Comparison of ENCODE assay signal across 8 cellular contexts in the genomic region with DNA sequence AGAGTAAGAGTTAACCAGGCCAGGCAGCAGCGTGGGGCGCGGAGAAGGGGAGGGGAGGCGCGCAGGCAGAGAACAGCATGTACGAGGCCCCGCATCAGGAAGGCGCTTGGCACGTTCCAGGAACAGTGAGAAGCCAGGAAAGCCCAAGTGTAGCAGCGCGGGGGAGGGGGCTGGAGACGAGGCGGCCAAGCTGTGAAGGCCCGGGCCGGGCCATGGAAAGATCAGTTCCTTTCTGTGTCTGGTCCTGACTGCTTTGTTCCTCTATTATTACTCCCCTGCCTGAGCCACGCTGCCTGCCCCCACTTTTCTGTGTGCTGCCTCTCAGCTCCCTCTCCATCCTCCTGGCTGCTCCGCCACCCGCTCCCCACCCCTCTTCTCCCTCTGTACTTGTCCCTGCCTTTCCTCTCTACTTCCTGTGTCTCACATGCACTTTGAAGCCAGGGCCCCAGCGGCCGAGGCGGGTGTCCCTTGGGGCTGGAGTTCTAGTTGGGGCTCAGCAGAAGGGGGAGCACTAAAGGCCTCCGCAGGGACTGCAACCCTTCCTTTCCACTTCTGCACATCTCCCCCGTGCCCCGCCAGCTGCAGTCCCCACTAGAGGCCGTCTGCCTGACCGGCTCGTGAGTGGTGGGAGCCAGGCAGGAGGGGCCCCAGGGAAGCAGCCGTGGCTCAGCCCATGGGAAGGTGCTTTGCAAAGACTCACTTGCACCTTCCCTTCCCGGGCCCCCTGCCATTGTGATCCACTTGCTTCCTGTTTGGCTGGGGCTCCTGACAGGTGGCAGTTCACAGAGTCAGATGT.
A peak's percentile ranks its signal among the peaks of the same experiment; 100 is the strongest.
DNase-seq lines count a peak whose midpoint lies in the region; ATAC-seq lines count a peak whose summit lies in the region.

No MANE protein-coding gene starts in this region.

- no peak overlapping the region for H3K27ac ChIP-seq in Karpas-422 (ENCODE audit: low read length)

- H3K27ac Mint-ChIP-seq in stimulated activated effector memory CD8-positive, alpha-beta T cell treated with anti-CD3 and anti-CD28 coated beads, Interleukin-12 subunit alpha, Interleukin-12 subunit beta, amount 100 ng/mL, for 72 hours, result peak overlapping the region; percentile 77

- no peaks in the 10 kb centered on the region for H3K36me3 ChIP-seq in Karpas-422 (ENCODE audit: insufficient read depth, low read length)

- no peaks in the 10 kb centered on the region for H3K79me2 ChIP-seq in Karpas-422 (ENCODE audit: low read length)

- H3K9ac ChIP-seq in Karpas-422 (ENCODE audit: low read length), result 0 out of 2 replicates have a peak overlapping the region, but pooled peaks have one; percentile 16

- H4K20me1 ChIP-seq in Karpas-422 (ENCODE audit: insufficient read depth, low read depth, low read length), result no peaks in the 10 kb centered on the region

- no peak overlapping the region for H3K4me2 ChIP-seq in Karpas-422 (ENCODE audit: low read depth, low read length, poor library complexity, severe bottlenecking)

- no peaks in the 10 kb centered on the region for H3K36me3 Mint-ChIP-seq in stimulated activated effector memory CD8-positive, alpha-beta T cell treated with anti-CD3 and anti-CD28 coated beads, Interleukin-12 subunit alpha, Interleukin-12 subunit beta, amount 100 ng/mL, for 72 hours

- DNase-seq in Karpas-422 (peak; percentile 46), cerebellar nuclear complex (lab: John Stamatoyannopoulos, UW) (peak; percentile 25 to 44), iris pigment epithelial cell (ENCODE audit: low read depth) (peak; percentile 78), NCI-H187 (lab: John Stamatoyannopoulos, UW) (no peak)
- DNase-seq in stimulated activated effector memory CD8-positive, alpha-beta T cell treated with anti-CD3 and anti-CD28 coated beads, Interleukin-12 subunit alpha, Interleukin-12 subunit beta, amount 100 ng/mL, for 72 hours (ENCODE audit: low spot score in 2 of 2), result no peak

- no peak overlapping the region for H3K4me3 ChIP-seq in Karpas-422 (ENCODE audit: low read length)

- no peak overlapping the region for H2AFZ ChIP-seq in Karpas-422 (ENCODE audit: low read length)

- H3K9me3 ChIP-seq in Karpas-422 (ENCODE audit: low read length), result no peaks in the 10 kb centered on the region

- peaks cover 14% of the 10 kb centered on the region for H3K4me1 ChIP-seq in Karpas-422 (ENCODE audit: low read length)

- H3K9me2 ChIP-seq in Karpas-422 (replicated peaks; ENCODE audit: insufficient read depth, low read length), result no peaks in the 10 kb centered on the region

- no peak overlapping the region for H3K4me3 Mint-ChIP-seq in stimulated activated effector memory CD8-positive, alpha-beta T cell treated with anti-CD3 and anti-CD28 coated beads, Interleukin-12 subunit alpha, Interleukin-12 subunit beta, amount 100 ng/mL, for 72 hours

- no peaks in the 10 kb centered on the region for H3K27me3 ChIP-seq in Karpas-422 (ENCODE audit: low read length)

- H3K9me3 Mint-ChIP-seq in stimulated activated effector memory CD8-positive, alpha-beta T cell treated with anti-CD3 and anti-CD28 coated beads, Interleukin-12 subunit alpha, Interleukin-12 subunit beta, amount 100 ng/mL, for 72 hours, result no peaks in the 10 kb centered on the region

- ATAC-seq in stimulated activated effector memory CD8-positive, alpha-beta T cell treated with anti-CD3 and anti-CD28 coated beads, Interleukin-12 subunit alpha, Interleukin-12 subunit beta, amount 100 ng/mL, for 72 hours, result no peak
- ATAC-seq in GM21381 (IDR thresholded peaks at IDR 0.05; ENCODE audit: unreplicated experiment), result no peak
- ATAC-seq in HG02884 (IDR thresholded peaks at IDR 0.05; ENCODE audit: unreplicated experiment), result no peak
- ATAC-seq in GM18502 (IDR thresholded peaks at IDR 0.05; ENCODE audit: poor library complexity, unreplicated experiment), result no peak

- peaks cover 7% of the 10 kb centered on the region for H3K4me1 Mint-ChIP-seq in stimulated activated effector memory CD8-positive, alpha-beta T cell treated with anti-CD3 and anti-CD28 coated beads, Interleukin-12 subunit alpha, Interleukin-12 subunit beta, amount 100 ng/mL, for 72 hours

Comparison
In these comparisons a context has a peak if more than half of its experiments do, and no peak if none do; other contexts are left out.
1. DNase-seq: peak in Karpas-422 (single experiment), cerebellar nuclear complex (2 of 2) and iris pigment epithelial cell (single experiment); none in stimulated activated effector memory CD8-positive, alpha-beta T cell treated with anti-CD3 and anti-CD28 coated beads, Interleukin-12 subunit alpha, Interleukin-12 subunit beta, amount 100 ng/mL, for 72 hours (0 of 2) and NCI-H187 (0 of 2).